ENCODE assay signal across 30 cellular contexts in the genomic region with DNA sequence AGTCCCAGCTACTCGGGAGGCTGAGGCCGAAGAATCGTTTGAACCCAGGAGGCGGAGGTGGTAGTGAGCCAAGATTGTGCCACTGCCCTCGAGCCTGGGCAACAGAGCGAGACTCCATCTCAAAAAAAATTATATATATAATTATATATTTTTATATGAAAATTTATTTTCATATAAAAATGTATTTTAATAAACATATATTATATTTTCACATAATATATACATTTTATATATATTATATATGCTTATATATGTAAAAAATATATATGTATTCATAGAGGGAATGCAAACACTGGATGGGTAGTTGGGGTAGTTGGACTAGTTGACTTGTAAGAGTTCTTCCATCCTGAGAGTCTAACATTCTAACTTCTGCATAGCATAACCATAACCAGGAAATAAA. TPM values are rescaled to one million over a fixed set of nuclear protein-coding genes. Genes with fewer than 3 reads are reported as not detected.
"Had no signal": no experiment of that assay in that cellular context is flagged by ENCODE, and none has a peak within 500 bp of the region (broad histone marks: within the 10 kb centered on the region; RNA-seq: fewer than 3 reads in every experiment).

No MANE protein-coding gene starts in this region.

- ATAC-seq: stimulated activated effector memory CD8-positive, alpha-beta T cell treated with anti-CD3 and anti-CD28 coated beads, Interleukin-12 subunit alpha, Interleukin-12 subunit beta, amount 100 ng/mL, for 72 hours; stimulated activated memory B cell treated with anti-CD40 and anti-IgM and Interleukin-4, amounts not matched to agents 10 μg/mL and 1 μg/mL and 100 μg/mL, for 72 hours; stimulated activated naive B cell treated with anti-CD40 and anti-IgM and Interleukin-4, amounts not matched to agents 10 μg/mL and 1 μg/mL and 100 μg/mL, for 72 hours; stimulated activated naive CD8-positive, alpha-beta T cell treated with anti-CD3 and anti-CD28 coated beads, Interleukin-15, amount 100 ng/mL, for 72 hours; stimulated activated naive CD8-positive, alpha-beta T cell treated with anti-CD3 and anti-CD28 coated beads, Interleukin-15, Interleukin-2, amounts not matched to agents 100 U/mL and 50 U/mL, for 24 hours; upper lobe of right lung had no signal

- H3K27me3 ChIP-seq: stomach, suprapubic skin, testis, thyroid gland, tibial artery, tibial nerve, transverse colon, upper lobe of left lung, upper lobe of right lung, uterus, vagina had no signal

- H3K36me3 Mint-ChIP-seq: stimulated activated effector memory CD8-positive, alpha-beta T cell treated with anti-CD3 and anti-CD28 coated beads, Interleukin-12 subunit alpha, Interleukin-12 subunit beta, amount 100 ng/mL, for 72 hours; stimulated activated memory B cell treated with anti-CD40 and anti-IgM and Interleukin-4, amounts not matched to agents 10 μg/mL and 1 μg/mL and 100 μg/mL, for 72 hours; type B pancreatic cell had no signal

- H3K4me3 Mint-ChIP-seq: stimulated activated effector memory CD8-positive, alpha-beta T cell treated with anti-CD3 and anti-CD28 coated beads, Interleukin-12 subunit alpha, Interleukin-12 subunit beta, amount 100 ng/mL, for 72 hours; stimulated activated memory B cell treated with anti-CD40 and anti-IgM and Interleukin-4, amounts not matched to agents 10 μg/mL and 1 μg/mL and 100 μg/mL, for 72 hours; stimulated activated naive B cell treated with anti-CD40 and anti-IgM and Interleukin-4, amounts not matched to agents 10 μg/mL and 1 μg/mL and 100 μg/mL, for 72 hours; stimulated activated naive CD8-positive, alpha-beta T cell treated with anti-CD3 and anti-CD28 coated beads, Interleukin-15, amount 100 ng/mL, for 72 hours; stimulated activated naive CD8-positive, alpha-beta T cell treated with anti-CD3 and anti-CD28 coated beads, Interleukin-15, Interleukin-2, amounts not matched to agents 100 ng/mL and 50 ng/mL, for 24 hours; type B pancreatic cell had no signal

- H3K27ac Mint-ChIP-seq: stimulated activated effector memory CD8-positive, alpha-beta T cell treated with anti-CD3 and anti-CD28 coated beads, Interleukin-12 subunit alpha, Interleukin-12 subunit beta, amount 100 ng/mL, for 72 hours; stimulated activated memory B cell treated with anti-CD40 and anti-IgM and Interleukin-4, amounts not matched to agents 10 μg/mL and 1 μg/mL and 100 μg/mL, for 72 hours; stimulated activated naive B cell treated with anti-CD40 and anti-IgM and Interleukin-4, amounts not matched to agents 10 μg/mL and 1 μg/mL and 100 μg/mL, for 72 hours; stimulated activated naive CD8-positive, alpha-beta T cell treated with anti-CD3 and anti-CD28 coated beads, Interleukin-15, amount 100 ng/mL, for 72 hours; stimulated activated naive CD8-positive, alpha-beta T cell treated with anti-CD3 and anti-CD28 coated beads, Interleukin-15, Interleukin-2, amounts not matched to agents 100 ng/mL and 50 ng/mL, for 24 hours; type B pancreatic cell had no signal

- H3K4me1 Mint-ChIP-seq: stimulated activated effector memory CD8-positive, alpha-beta T cell treated with anti-CD3 and anti-CD28 coated beads, Interleukin-12 subunit alpha, Interleukin-12 subunit beta, amount 100 ng/mL, for 72 hours; stimulated activated memory B cell treated with anti-CD40 and anti-IgM and Interleukin-4, amounts not matched to agents 10 μg/mL and 1 μg/mL and 100 μg/mL, for 72 hours; stimulated activated naive B cell treated with anti-CD40 and anti-IgM and Interleukin-4, amounts not matched to agents 10 μg/mL and 1 μg/mL and 100 μg/mL, for 72 hours; stimulated activated naive CD8-positive, alpha-beta T cell treated with anti-CD3 and anti-CD28 coated beads, Interleukin-15, amount 100 ng/mL, for 72 hours had no signal

- H3K36me3 ChIP-seq: stomach, suprapubic skin, thoracic aorta, thyroid gland, tibial artery, transverse colon, upper lobe of left lung, upper lobe of right lung, uterus, vagina had no signal

- H3K27me3 Mint-ChIP-seq: type B pancreatic cell had no signal

- H3K9me3 Mint-ChIP-seq: stimulated activated naive CD8-positive, alpha-beta T cell treated with anti-CD3 and anti-CD28 coated beads, Interleukin-15, Interleukin-2, amounts not matched to agents 100 ng/mL and 50 ng/mL, for 24 hours had no signal

- H3K4me3 ChIP-seq: stomach, suprapubic skin, testis, thoracic aorta, thyroid gland, tibial artery, tibial nerve, transverse colon, upper lobe of left lung, upper lobe of right lung, uterus, vagina had no signal

- DNase-seq: stimulated activated CD4-positive, alpha-beta T cell treated with anti-CD3 and anti-CD28 coated beads, Interleukin-2, amount 100 ng/mL, for 48 hours; stimulated activated CD4-positive, alpha-beta T cell treated with anti-CD3 and anti-CD28 coated beads, Interleukin-4, amount 100 ng/mL, for 1 hour; stimulated activated CD4-positive, alpha-beta T cell treated with anti-CD3 and anti-CD28 coated beads, Interleukin-4, amount 100 ng/mL, for 24 hours; stimulated activated CD4-positive, alpha-beta T cell treated with anti-CD3 and anti-CD28 coated beads, Interleukin-4, amount 100 ng/mL, for 4 hours; stimulated activated CD8-positive, alpha-beta memory T cell treated with anti-CD3 and anti-CD28 coated beads, Interleukin-4, amount 100 ng/mL, for 48 hours; stimulated activated naive B cell treated with anti-CD40 and anti-IgM and Interleukin-4, amounts not matched to agents 10 μg/mL and 1 μg/mL and 100 μg/mL, for 72 hours; stimulated activated naive CD4-positive, alpha-beta T cell; stimulated activated naive CD4-positive, alpha-beta T cell treated with Interleukin-2 at 50 U/mL for 16 hours; stimulated activated naive CD8-positive, alpha-beta T cell treated with anti-CD3 and anti-CD28 coated beads, Interleukin-15, amount 100 ng/mL, for 72 hours; stimulated activated naive CD8-positive, alpha-beta T cell treated with anti-CD3 and anti-CD28 coated beads, Interleukin-15, Interleukin-2, amounts not matched to agents 100 U/mL and 50 U/mL, for 24 hours; stomach; substantia nigra; testis; thyroid gland; tibial artery; transverse colon; trophoblast cell; upper lobe of left lung; upper lobe of right lung; uterus had no signal

RNA-seq across cellular contexts. Expression of gene DEUP1, which starts 20.3 kb away (rescaled TPM):
- total RNA-seq: stomach, subcutaneous adipose tissue, suprapubic skin, thoracic aorta, transverse colon, upper lobe of right lung, ureter, vagina had no signal
